Comparison of ENCODE assay signal across 9 cellular contexts in the genomic region with DNA sequence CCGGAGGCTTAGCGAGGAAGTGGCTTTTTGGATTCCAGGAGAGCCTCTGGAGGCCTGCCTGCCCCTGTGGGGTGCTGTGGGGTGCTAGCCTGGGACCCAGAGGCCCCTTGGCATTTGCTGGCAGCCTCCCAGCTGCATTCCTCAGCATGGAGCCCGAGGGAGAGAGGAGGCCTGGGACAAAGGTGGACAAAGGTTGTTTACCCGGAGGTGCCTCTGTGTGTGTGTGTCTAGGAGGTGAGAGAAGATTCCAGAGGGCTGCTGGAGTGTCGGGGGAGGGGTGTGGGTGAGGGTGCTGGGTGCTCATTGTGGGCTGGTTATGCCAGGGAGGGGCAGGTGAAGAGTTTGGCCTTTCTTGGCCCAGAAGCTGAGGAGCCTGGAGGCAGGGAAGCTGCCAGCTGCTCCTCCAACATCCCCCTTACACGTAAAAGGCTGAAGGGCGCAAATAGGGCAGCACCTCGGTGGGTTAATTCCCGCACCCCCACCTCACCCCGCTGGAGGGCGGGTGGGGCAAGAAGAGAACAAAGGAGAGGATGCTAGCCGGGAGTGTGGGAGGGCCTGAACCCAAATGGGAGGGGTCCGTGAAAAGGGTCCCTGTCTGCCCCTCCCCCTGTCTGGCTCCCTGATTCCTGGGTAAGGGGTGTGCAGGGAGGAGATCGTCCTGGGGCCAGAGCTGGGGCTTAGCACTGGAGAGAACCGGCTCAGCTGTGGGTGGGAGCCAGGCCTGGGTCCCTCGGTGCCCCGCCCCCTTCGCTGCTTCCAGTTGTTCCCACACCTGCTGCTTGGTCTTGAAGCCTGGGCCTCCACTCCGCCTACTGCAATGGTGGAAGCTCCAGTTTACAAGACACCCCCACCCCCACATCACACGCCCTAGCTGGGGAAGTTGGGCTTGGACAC. TPM values are rescaled to one million over a fixed set of nuclear protein-coding genes. Genes with fewer than 3 reads are reported as not detected.
DNase-seq lines count a peak whose midpoint lies in the region; ATAC-seq and TF ChIP-seq lines count a peak whose summit lies in the region.
"Had no signal": no experiment of that assay in that cellular context is flagged by ENCODE, and none has a peak within 500 bp of the region (broad histone marks: within the 10 kb centered on the region; RNA-seq: fewer than 3 reads in every experiment).

No MANE protein-coding gene starts in this region.

- H3K4me3 Mint-ChIP-seq in CD8-positive, alpha-beta T cell: peak overlapping the region; percentile 80

- no peaks in the 10 kb centered on the region for H3K9me3 Mint-ChIP-seq in CD8-positive, alpha-beta T cell

- CTCF ChIA-PET in CD8-positive, alpha-beta T cell (lab: Charles Lee): interaction anchor here (1.2 to 6.1 kb wide), 6 partner anchors 11 to 395 kb away, joined by 3 to 60 read pairs (median 24); partner anchors contain the start of genes ACBD4, HEXIM1 and HEXIM2

- H3K4me1 ChIP-seq in CD8-positive, alpha-beta T cell (ENCODE audit: insufficient read depth, low read length): peaks cover 26% of the 10 kb centered on the region
- peaks cover 28% of the 10 kb centered on the region for H3K4me1 ChIP-seq in mesodermal cell (ENCODE audit: control insufficient read depth, insufficient read depth, low read length, poor library complexity, severe bottlenecking)
- peaks cover 48% of the 10 kb centered on the region for H3K4me1 ChIP-seq in vagina

- no peak for ATAC-seq in CD8-positive, alpha-beta T cell
- no peak for ATAC-seq in GM19328 (IDR thresholded peaks at IDR 0.05; ENCODE audit: unreplicated experiment)
- ATAC-seq in GM21723 (IDR thresholded peaks at IDR 0.05; ENCODE audit: unreplicated experiment): no peak

- H3K27me3 ChIP-seq in CD8-positive, alpha-beta T cell (ENCODE audit: insufficient read depth, low read length): no peaks in the 10 kb centered on the region
- H3K27me3 ChIP-seq in vagina: no peaks in the 10 kb centered on the region

- peaks cover 23% of the 10 kb centered on the region for H3K4me1 Mint-ChIP-seq in CD8-positive, alpha-beta T cell (ENCODE audit: low read depth)

- H3K36me3 ChIP-seq in CD8-positive, alpha-beta T cell (ENCODE audit: insufficient read depth, low read length): no peaks in the 10 kb centered on the region
- peaks cover 10% of the 10 kb centered on the region for H3K36me3 ChIP-seq in mesodermal cell (ENCODE audit: control insufficient read depth, insufficient read depth, low read length)
- peaks cover 0 to 8% of the 10 kb centered on the region in 2 donors for H3K36me3 ChIP-seq in vagina
- H3K36me3 ChIP-seq: HAP-1 had no signal

- 43 to 48% methylated on average over 6 to 12 of the region's 20 CpGs for WGBS in mesodermal cell (ENCODE audit: insufficient coverage in 2 of 2), 2 experiments

- intact Hi-C loops in CD8-positive, alpha-beta T cell (cut with DNase I, micrococcal nuclease): loop anchor here in 1 of 2 experiments (1.0 kb wide), 2 partner anchors 10 to 36 kb away; partner anchors contain the start of genes ACBD4 and HEXIM2
- intact Hi-C loops in vagina (cut with DNase I): no loop called here

- no peaks in the 10 kb centered on the region for H3K36me3 Mint-ChIP-seq in CD8-positive, alpha-beta T cell

- no peaks in the 10 kb centered on the region for H3K9me3 ChIP-seq in CD8-positive, alpha-beta T cell (ENCODE audit: low read length)
- H3K9me3 ChIP-seq in mesodermal cell (ENCODE audit: control insufficient read depth, low read length) (no peaks in the 10 kb centered on the region), vagina (no peaks in the 10 kb centered on the region)
- H3K9me3 ChIP-seq: HAP-1 had no signal

- no peak for TF ChIP-seq CTCF in CD8-positive, alpha-beta T cell (IDR thresholded peaks at IDR 0.05)
- peak in 1 of 3 experiments; percentile 2 for TF ChIP-seq CTCF in vagina (IDR thresholded peaks at IDR 0.05)
- no peak for TF ChIP-seq CTCF in GM20000 (IDR thresholded peaks at IDR 0.05; ENCODE audit: extremely low read depth, missing control alignments)

- POLR2A ChIA-PET in CD8-positive, alpha-beta T cell (lab: Charles Lee): interaction anchor here (1.2 to 4.8 kb wide), 8 partner anchors 8 to 36 kb away, joined by 4 to 73 read pairs (median 6); partner anchors contain the start of genes ACBD4, HEXIM1 and HEXIM2

- DNase-seq in CD8-positive, alpha-beta T cell: no peak
- DNase-seq in NCI-H2227 treated with DMSO at 0.1 percent for 48 hours (lab: John Stamatoyannopoulos, UW) (peak; percentile 57), vagina (ENCODE audit: extremely low spot score in 2 of 2) (no peak), GM20000 (ENCODE audit: low spot score) (no peak)

- H3K27ac ChIP-seq in CD8-positive, alpha-beta T cell (ENCODE audit: low read depth, low read length): peak overlapping the region; percentile 31
- H3K27ac ChIP-seq in cingulate gyrus (ENCODE audit: low read depth, low read length) (peak overlapping the region; percentile 94), mesodermal cell (ENCODE audit: low read depth, low read length, severe bottlenecking) (peak overlapping the region; percentile 78), vagina (peak overlapping the region; percentile 98)

- TF ChIP-seq POLR2A in vagina (IDR thresholded peaks at IDR 0.05): no peak

- H3K27ac Mint-ChIP-seq in CD8-positive, alpha-beta T cell: peak overlapping the region; percentile 70

- H3K4me3 ChIP-seq in CD8-positive, alpha-beta T cell (ENCODE audit: low read depth, low read length): no peak overlapping the region
- H3K4me3 ChIP-seq in mesodermal cell (ENCODE audit: extremely low read depth, insufficient read depth, low read length, poor library complexity, severe bottlenecking) (no peak overlapping the region), vagina (peak overlapping the region; percentile 40 to 43)
- H3K4me3 ChIP-seq: HAP-1 had no signal

- no peaks in the 10 kb centered on the region for H3K27me3 Mint-ChIP-seq in CD8-positive, alpha-beta T cell (ENCODE audit: low read depth)

RNA-seq across cellular contexts. Expression of gene HEXIM2, which starts 9.9 kb away (rescaled TPM):
- 1 to 10 TPM; 1.2 to 1.4 TPM for total RNA-seq in CD8-positive, alpha-beta T cell
- 9.5 TPM for polyA plus RNA-seq in mesodermal cell (2013, experiment 1 of 2)
- polyA plus RNA-seq in mesodermal cell (2013, experiment 2 of 2): 7.7 TPM
- 9.8 TPM for total RNA-seq in vagina

RNA-seq across cellular contexts. Expression of gene HEXIM1, which starts 23.3 kb away (rescaled TPM):
- 10 to 100 TPM; 76.5 to 77.2 TPM for total RNA-seq in CD8-positive, alpha-beta T cell
- polyA plus RNA-seq in mesodermal cell (2013, experiment 1 of 2): 19.6 TPM
- polyA plus RNA-seq in mesodermal cell (2013, experiment 2 of 2): 17.0 TPM
- total RNA-seq in vagina: 27.5 TPM

RNA-seq across cellular contexts. Expression of gene ACBD4, which starts 36.1 kb away (rescaled TPM):
- total RNA-seq in CD8-positive, alpha-beta T cell: 10 to 100 TPM; 15.5 to 19.3 TPM
- polyA plus RNA-seq in mesodermal cell (2013, experiment 1 of 2): 4.9 TPM
- 3.6 TPM for polyA plus RNA-seq in mesodermal cell (2013, experiment 2 of 2)
- 18.9 TPM for total RNA-seq in vagina

RNA-seq across cellular contexts. Expression of gene PLCD3, which starts 39.3 kb away (rescaled TPM):
- 1 to 10 TPM; 2.2 to 4.3 TPM for total RNA-seq in CD8-positive, alpha-beta T cell
- 31.6 TPM for polyA plus RNA-seq in mesodermal cell (2013, experiment 1 of 2)
- 24.0 TPM for polyA plus RNA-seq in mesodermal cell (2013, experiment 2 of 2)
- total RNA-seq in vagina: 34.1 TPM

RNA-seq across cellular contexts. Expression of gene FMNL1, which starts 50.1 kb away (rescaled TPM):
- 100 to 1,000 TPM; 527 to 558 TPM for total RNA-seq in CD8-positive, alpha-beta T cell
- polyA plus RNA-seq in mesodermal cell (2013, experiment 1 of 2): 5.7 TPM
- polyA plus RNA-seq in mesodermal cell (2013, experiment 2 of 2): 3.1 TPM
- 22.1 TPM for total RNA-seq in vagina

Comparison
In these comparisons a context has a peak if more than half of its experiments do, and no peak if none do; other contexts are left out.
1. H3K27ac ChIP-seq: peak in every context shown above with its lines; median percentile 98 in vagina; 94 in cingulate gyrus; 78 in mesodermal cell; 31 in CD8-positive, alpha-beta T cell.
2. H3K4me3 ChIP-seq: peak in vagina (2 of 2); none in CD8-positive, alpha-beta T cell (single experiment) and mesodermal cell (single experiment).